8 cellular contexts compared by ENCODE assay signal in genomic region chr6:119284861-119285521, GRCh38.
A peak's percentile ranks its signal among the peaks of the same experiment; 100 is the strongest.
DNase-seq lines count a peak whose midpoint lies in the region; ATAC-seq, FAIRE-seq and TF ChIP-seq lines count a peak whose summit lies in the region.

No MANE protein-coding gene starts in this region.

- no peak overlapping the region for H3K4me3 ChIP-seq in Karpas-422 (ENCODE audit: low read length)
- H3K4me3 ChIP-seq in HepG2 (replicated peaks in 1 of 3; ENCODE audit: insufficient read depth in 1 of 3, low read depth in 2 of 3, low read length in 3 of 3): no peak overlapping the region

- H3K79me2 ChIP-seq in Karpas-422 (ENCODE audit: low read length): no peaks in the 10 kb centered on the region
- peaks cover 58% of the 10 kb centered on the region for H3K79me2 ChIP-seq in HepG2 (ENCODE audit: insufficient read depth, low read length)

- no peaks in the 10 kb centered on the region for H3K9me3 Mint-ChIP-seq in activated T-helper 17 cell treated with anti-CD3 and anti-CD28 coated beads, Interleukin-2, amount 50 U/mL, for 72 hours

- TF ChIP-seq EP300 in HepG2 (IDR thresholded peaks at IDR 0.05; ENCODE audit: low read depth in 2 of 2, low read length in 2 of 2) (no peak), HepG2 (CRISPR knock-in tag; IDR thresholded peaks at IDR 0.05; ENCODE audit: borderline replicate concordance) (no peak)

- TF ChIP-seq POLR2A in HepG2 (IDR thresholded peaks at IDR 0.05; ENCODE audit: insufficient read depth in 1 of 2, low read depth in 2 of 2, low read length in 2 of 2): no peak
- TF ChIP-seq POLR2A in GM12891 (IDR thresholded peaks at IDR 0.05; ENCODE audit: low read depth, low read length): no peak

- H3K27me3 ChIP-seq in Karpas-422 (ENCODE audit: low read length) (0 out of 2 replicates have a peak, but pooled peaks cover 2% of the 10 kb centered on the region), HepG2 (ENCODE audit: control insufficient read depth in 1 of 2, insufficient read depth in 2 of 2, low read length in 2 of 2) (no peaks in the 10 kb centered on the region)

- BruUV-seq in HepG2 (replicated peaks; lab: Mats Ljungman, UMichigan): no TSS peak

- peak; percentile 38 for ATAC-seq in activated T-helper 17 cell treated with anti-CD3 and anti-CD28 coated beads, Interleukin-2, amount 50 U/mL, for 72 hours (replicated peaks)
- ATAC-seq in HepG2 (peak; percentile 85), HG03139 (IDR thresholded peaks at IDR 0.05; ENCODE audit: unreplicated experiment) (no peak)

- H2AFZ ChIP-seq in Karpas-422 (ENCODE audit: low read length): no peak overlapping the region
- H2AFZ ChIP-seq in HepG2 (ENCODE audit: low read length): no peak overlapping the region

- DNase-seq in NCI-H2171 treated with DMSO at 0.1 percent for 48 hours (lab: John Stamatoyannopoulos, UW): peak; percentile 21
- DNase-seq in NCI-H2171 (lab: John Stamatoyannopoulos, UW): no peak
- DNase-seq in Karpas-422: peak; percentile 79
- peak; percentile 72 for DNase-seq in HepG2 (ENCODE audit: low spot score)
- no peak for DNase-seq in MV-4-11 (lab: John Stamatoyannopoulos, UW)
- DNase-seq in GM12891 (ENCODE audit: insufficient read length, low spot score): no peak

- H3K4me1 Mint-ChIP-seq in activated T-helper 17 cell treated with anti-CD3 and anti-CD28 coated beads, Interleukin-2, amount 50 U/mL, for 72 hours: no peaks in the 10 kb centered on the region

- no peak overlapping the region for H3K9ac ChIP-seq in Karpas-422 (ENCODE audit: low read length)
- no peak overlapping the region for H3K9ac ChIP-seq in HepG2 (ENCODE audit: insufficient read depth, low read depth, low read length)

- POLR2A ChIA-PET in HepG2 (lab: Yijun Ruan, JAX): no interaction called here

- no peaks in the 10 kb centered on the region for H3K36me3 ChIP-seq in Karpas-422 (ENCODE audit: insufficient read depth, low read length)
- H3K36me3 ChIP-seq in HepG2 (replicated peaks in 1 of 2; ENCODE audit: control insufficient read depth in 1 of 2, insufficient read depth in 2 of 2, low read length in 2 of 2): peaks cover 33 to 86% of the 10 kb centered on the region in 2 experiments

- no peaks in the 10 kb centered on the region for H3K9me2 ChIP-seq in Karpas-422 (replicated peaks; ENCODE audit: insufficient read depth, low read length)

- in situ Hi-C loops in HepG2 (cut with HindIII; ENCODE audit: extremely low pct_ligation_motif_present, low pct_unique_long_range_greater_than_20kb): no loop called here

- FAIRE-seq in HepG2 (lab: Jason Lieb, UNC) (no peak), GM12891 (lab: Jason Lieb, UNC) (no peak)

- no peaks in the 10 kb centered on the region for H3K9me3 ChIP-seq in Karpas-422 (ENCODE audit: low read length)
- H3K9me3 ChIP-seq in HepG2 (ENCODE audit: low read length): no peaks in the 10 kb centered on the region

- no peaks in the 10 kb centered on the region for H3K27me3 Mint-ChIP-seq in activated T-helper 17 cell treated with anti-CD3 and anti-CD28 coated beads, Interleukin-2, amount 50 U/mL, for 72 hours

- H3K4me1 ChIP-seq in Karpas-422 (ENCODE audit: low read length) (no peaks in the 10 kb centered on the region), HepG2 (ENCODE audit: insufficient read depth, low read length) (no peaks in the 10 kb centered on the region; the same call in 1 of the 2 replicates)

- no peaks in the 10 kb centered on the region for H4K20me1 ChIP-seq in Karpas-422 (ENCODE audit: insufficient read depth, low read depth, low read length)
- peaks cover 37% of the 10 kb centered on the region for H4K20me1 ChIP-seq in HepG2 (ENCODE audit: insufficient read depth, low read length)

- H3K4me3 Mint-ChIP-seq in activated T-helper 17 cell treated with anti-CD3 and anti-CD28 coated beads, Interleukin-2, amount 50 U/mL, for 72 hours: no peak overlapping the region

- TF ChIP-seq CTCF in HepG2 (CRISPR knock-in tag; IDR thresholded peaks at IDR 0.05): peak; percentile 53

- H3K4me2 ChIP-seq in Karpas-422 (ENCODE audit: low read depth, low read length, poor library complexity, severe bottlenecking) (no peak overlapping the region), HepG2 (ENCODE audit: low read depth, low read length) (no peak overlapping the region)

- no peak overlapping the region for H3K27ac ChIP-seq in Karpas-422 (ENCODE audit: low read length)
- no peak overlapping the region for H3K27ac ChIP-seq in HepG2 (ENCODE audit: extremely low read length, insufficient read depth, low read length)

- intact Hi-C loops in HepG2 (cut with micrococcal nuclease; ENCODE audit: unreplicated experiment): no loop called here

- TF ChIP-seq RAD21 in HepG2 (CRISPR knock-in tag; IDR thresholded peaks at IDR 0.05): no peak

- no peak overlapping the region for H3K27ac Mint-ChIP-seq in activated T-helper 17 cell treated with anti-CD3 and anti-CD28 coated beads, Interleukin-2, amount 50 U/mL, for 72 hours

- H3K36me3 Mint-ChIP-seq in activated T-helper 17 cell treated with anti-CD3 and anti-CD28 coated beads, Interleukin-2, amount 50 U/mL, for 72 hours (ENCODE audit: low read depth): peaks cover 28% of the 10 kb centered on the region

- WGBS in HepG2 (ENCODE audit: low lambda C conversion rate): over 99% methylated on average over 4 of the region's 4 CpGs

- CTCF ChIA-PET in HepG2 (lab: Yijun Ruan, JAX; ENCODE audit: low intra/inter-chr PET ratio, low total read pairs): no interaction called here

TF ChIP-seq in HepG2, 621 proteins besides CTCF, POLR2A, EP300 and RAD21 (continues in another document):
- TF ChIP-seq, protein P1, sequence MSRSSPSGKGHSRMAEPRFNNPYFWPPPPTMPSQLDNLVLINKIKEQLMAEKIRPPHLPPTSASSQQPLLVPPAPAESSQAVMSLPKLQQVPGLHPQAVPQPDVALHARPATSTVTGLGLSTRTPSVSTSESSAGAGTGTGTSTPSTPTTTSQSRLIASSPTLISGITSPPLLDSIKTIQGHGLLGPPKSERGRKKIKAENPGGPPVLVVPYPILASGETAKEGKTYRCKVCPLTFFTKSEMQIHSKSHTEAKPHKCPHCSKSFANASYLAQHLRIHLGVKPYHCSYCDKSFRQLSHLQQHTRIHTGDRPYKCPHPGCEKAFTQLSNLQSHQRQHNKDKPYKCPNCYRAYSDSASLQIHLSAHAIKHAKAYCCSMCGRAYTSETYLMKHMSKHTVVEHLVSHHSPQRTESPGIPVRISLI (CRISPR knock-in tag; IDR thresholded peaks at IDR 0.05; ENCODE audit: borderline replicate concordance): peak; percentile 87
- TF ChIP-seq, protein P2, sequence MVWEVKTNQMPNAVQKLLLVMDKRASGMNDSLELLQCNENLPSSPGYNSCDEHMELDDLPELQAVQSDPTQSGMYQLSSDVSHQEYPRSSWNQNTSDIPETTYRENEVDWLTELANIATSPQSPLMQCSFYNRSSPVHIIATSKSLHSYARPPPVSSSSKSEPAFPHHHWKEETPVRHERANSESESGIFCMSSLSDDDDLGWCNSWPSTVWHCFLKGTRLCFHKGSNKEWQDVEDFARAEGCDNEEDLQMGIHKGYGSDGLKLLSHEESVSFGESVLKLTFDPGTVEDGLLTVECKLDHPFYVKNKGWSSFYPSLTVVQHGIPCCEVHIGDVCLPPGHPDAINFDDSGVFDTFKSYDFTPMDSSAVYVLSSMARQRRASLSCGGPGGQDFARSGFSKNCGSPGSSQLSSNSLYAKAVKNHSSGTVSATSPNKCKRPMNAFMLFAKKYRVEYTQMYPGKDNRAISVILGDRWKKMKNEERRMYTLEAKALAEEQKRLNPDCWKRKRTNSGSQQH (CRISPR knock-in tag; IDR thresholded peaks at IDR 0.05; ENCODE audit: low read depth): no peak
- TF ChIP-seq TEAD3 (CRISPR knock-in tag; optimal IDR thresholded peaks at IDR 0.05; ENCODE audit: borderline replicate concordance): peak; percentile 42

TF ChIP-seq in GM12891, 5 proteins besides CTCF, POLR2A, EP300 and RAD21:
- TF ChIP-seq POLR2AphosphoS5 (IDR thresholded peaks at IDR 0.05; ENCODE audit: low read depth, low read length) (no peak), POU2F2 (IDR thresholded peaks at IDR 0.05; ENCODE audit: low read depth, low read length) (no peak), TAF1 (IDR thresholded peaks at IDR 0.05; ENCODE audit: low read depth, low read length) (no peak), SPI1 (IDR thresholded peaks at IDR 0.05; ENCODE audit: low read depth, low read length) (no peak), PAX5 (IDR thresholded peaks at IDR 0.05; ENCODE audit: insufficient read depth, low read length, severe bottlenecking) (no peak)

Comparison
In these comparisons a context has a peak if more than half of its experiments do, and no peak if none do; other contexts are left out.
1. DNase-seq: peak in NCI-H2171 treated with DMSO at 0.1 percent for 48 hours (single experiment), Karpas-422 (single experiment) and HepG2 (single experiment); none in NCI-H2171 (single experiment), MV-4-11 (single experiment) and GM12891 (single experiment).